17 cellular contexts compared by ENCODE assay signal in genomic region chr15:98884894-98885293, GRCh38.
A peak's percentile ranks its signal among the peaks of the same experiment; 100 is the strongest.
DNase-seq lines count a peak whose midpoint lies in the region; ATAC-seq lines count a peak whose summit lies in the region.
"Had no signal": no experiment of that assay in that cellular context is flagged by ENCODE, and none has a peak within 500 bp of the region (broad histone marks: within the 10 kb centered on the region; RNA-seq: fewer than 3 reads in every experiment).

No MANE protein-coding gene starts in this region.

- peaks cover 50 to 100% (median 96%) of the 10 kb centered on the region in 11 experiments for H4K20me1 ChIP-seq in BLaER1 treated with 17β-estradiol and CSF1 and Interleukin-3, amounts not matched to agents 10 nM and 100 nM

- H3K4me3 ChIP-seq in BLaER1 treated with 17β-estradiol and CSF1 and Interleukin-3, amounts not matched to agents 10 nM and 100 nM = no peak overlapping the region

- peak overlapping the region in 6 of 11 experiments; percentile 47 to 65 (median 58); a peak in 10 of 22 replicates for H3K27ac ChIP-seq in BLaER1 treated with 17β-estradiol and CSF1 and Interleukin-3, amounts not matched to agents 10 nM and 100 nM

- H3K9me3 Mint-ChIP-seq in stimulated activated naive CD8-positive, alpha-beta T cell treated with anti-CD3 and anti-CD28 coated beads, Interleukin-15, amount 100 ng/mL, for 72 hours = no peaks in the 10 kb centered on the region
- H3K9me3 Mint-ChIP-seq: activated T-cell treated with anti-CD3 and anti-CD28 coated beads, Interleukin-2, amount 50 U/mL, for 72 hours; stimulated activated memory B cell treated with anti-CD40 and anti-IgM and Interleukin-4, amounts not matched to agents 10 μg/mL and 1 μg/mL and 100 μg/mL, for 72 hours; type B pancreatic cell had no signal

- no peaks in the 10 kb centered on the region for H3K9me3 ChIP-seq in BLaER1 treated with 17β-estradiol and CSF1 and Interleukin-3, amounts not matched to agents 10 nM and 100 nM (replicated peaks in 1 of 11)

- no peaks in the 10 kb centered on the region for H3K27me3 ChIP-seq in BLaER1 treated with 17β-estradiol and CSF1 and Interleukin-3, amounts not matched to agents 10 nM and 100 nM

- peak overlapping the region in 1 of 11 experiments; percentile 37; a peak in 1 of 22 replicates for H3K9ac ChIP-seq in BLaER1 treated with 17β-estradiol and CSF1 and Interleukin-3, amounts not matched to agents 10 nM and 100 nM

- peaks cover 24% of the 10 kb centered on the region for H3K4me1 Mint-ChIP-seq in stimulated activated naive CD8-positive, alpha-beta T cell treated with anti-CD3 and anti-CD28 coated beads, Interleukin-15, amount 100 ng/mL, for 72 hours

- peaks cover 37 to 77% (median 60%) of the 10 kb centered on the region in 10 experiments for H3K4me1 ChIP-seq in BLaER1 treated with 17β-estradiol and CSF1 and Interleukin-3, amounts not matched to agents 10 nM and 100 nM

- DNase-seq in NCI-H2196 treated with DMSO at 0.1 percent for 48 hours (lab: John Stamatoyannopoulos, UW; ENCODE audit: unreplicated experiment) (peak; percentile 70), cerebellum (ENCODE audit: low spot score) (peak; percentile 81), myocyte (ENCODE audit: low read depth) (peak; percentile 27), 8988T (no peak), AML-193 (lab: John Stamatoyannopoulos, UW) (no peak)
- no peak for DNase-seq in stimulated activated naive CD8-positive, alpha-beta T cell treated with anti-CD3 and anti-CD28 coated beads, Interleukin-15, amount 100 ng/mL, for 72 hours
- DNase-seq: activated T-cell treated with anti-CD3 and anti-CD28 coated beads, Interleukin-2, amount 50 U/mL, for 72 hours; CD4-positive, alpha-beta memory T cell; central memory CD4-positive, alpha-beta T cell; DMS79; left cardiac atrium; NCI-H146; T-helper 2 cell had no signal

- ATAC-seq in stimulated activated naive CD8-positive, alpha-beta T cell treated with anti-CD3 and anti-CD28 coated beads, Interleukin-15, amount 100 ng/mL, for 72 hours = no peak
- ATAC-seq in GM18870 (IDR thresholded peaks at IDR 0.05; ENCODE audit: unreplicated experiment) = no peak
- ATAC-seq: activated T-cell treated with anti-CD3 and anti-CD28 coated beads, Interleukin-2, amount 50 U/mL, for 72 hours; stimulated activated memory B cell treated with anti-CD40 and anti-IgM and Interleukin-4, amounts not matched to agents 10 μg/mL and 1 μg/mL and 100 μg/mL, for 72 hours had no signal

- no peaks in the 10 kb centered on the region for H3K27me3 Mint-ChIP-seq in stimulated activated naive CD8-positive, alpha-beta T cell treated with anti-CD3 and anti-CD28 coated beads, Interleukin-15, amount 100 ng/mL, for 72 hours
- H3K27me3 Mint-ChIP-seq: stimulated activated memory B cell treated with anti-CD40 and anti-IgM and Interleukin-4, amounts not matched to agents 10 μg/mL and 1 μg/mL and 100 μg/mL, for 72 hours; type B pancreatic cell had no signal

- peak overlapping the region in 7 of 11 experiments; percentile 26 to 92 (median 82); a peak in 9 of 22 replicates for H3K4me2 ChIP-seq in BLaER1 treated with 17β-estradiol and CSF1 and Interleukin-3, amounts not matched to agents 10 nM and 100 nM

- H3K27ac Mint-ChIP-seq in stimulated activated naive CD8-positive, alpha-beta T cell treated with anti-CD3 and anti-CD28 coated beads, Interleukin-15, amount 100 ng/mL, for 72 hours = no peak overlapping the region
- H3K27ac Mint-ChIP-seq: activated T-cell treated with anti-CD3 and anti-CD28 coated beads, Interleukin-2, amount 50 U/mL, for 72 hours; CD4-positive, alpha-beta memory T cell; stimulated activated memory B cell treated with anti-CD40 and anti-IgM and Interleukin-4, amounts not matched to agents 10 μg/mL and 1 μg/mL and 100 μg/mL, for 72 hours; type B pancreatic cell had no signal

- H3K36me3 ChIP-seq in BLaER1 treated with 17β-estradiol and CSF1 and Interleukin-3, amounts not matched to agents 10 nM and 100 nM = peaks cover 0 to 15% (median under 1%) of the 10 kb centered on the region in 11 experiments; a peak in 8 of 22 replicates

- H3K4me3 Mint-ChIP-seq in stimulated activated naive CD8-positive, alpha-beta T cell treated with anti-CD3 and anti-CD28 coated beads, Interleukin-15, amount 100 ng/mL, for 72 hours = no peak overlapping the region
- H3K4me3 Mint-ChIP-seq: activated T-cell treated with anti-CD3 and anti-CD28 coated beads, Interleukin-2, amount 50 U/mL, for 72 hours; CD4-positive, alpha-beta memory T cell; stimulated activated memory B cell treated with anti-CD40 and anti-IgM and Interleukin-4, amounts not matched to agents 10 μg/mL and 1 μg/mL and 100 μg/mL, for 72 hours; type B pancreatic cell had no signal

Comparison
In these comparisons a context has a peak if more than half of its experiments do, and no peak if none do; other contexts are left out.
1. DNase-seq: peak in NCI-H2196 treated with DMSO at 0.1 percent for 48 hours (single experiment), cerebellum (single experiment) and myocyte (single experiment); none in stimulated activated naive CD8-positive, alpha-beta T cell treated with anti-CD3 and anti-CD28 coated beads, Interleukin-15, amount 100 ng/mL, for 72 hours (0 of 2), 8988T (single experiment) and AML-193 (0 of 2).